Comparison of ENCODE assay signal across 22 cellular contexts in the genomic region with DNA sequence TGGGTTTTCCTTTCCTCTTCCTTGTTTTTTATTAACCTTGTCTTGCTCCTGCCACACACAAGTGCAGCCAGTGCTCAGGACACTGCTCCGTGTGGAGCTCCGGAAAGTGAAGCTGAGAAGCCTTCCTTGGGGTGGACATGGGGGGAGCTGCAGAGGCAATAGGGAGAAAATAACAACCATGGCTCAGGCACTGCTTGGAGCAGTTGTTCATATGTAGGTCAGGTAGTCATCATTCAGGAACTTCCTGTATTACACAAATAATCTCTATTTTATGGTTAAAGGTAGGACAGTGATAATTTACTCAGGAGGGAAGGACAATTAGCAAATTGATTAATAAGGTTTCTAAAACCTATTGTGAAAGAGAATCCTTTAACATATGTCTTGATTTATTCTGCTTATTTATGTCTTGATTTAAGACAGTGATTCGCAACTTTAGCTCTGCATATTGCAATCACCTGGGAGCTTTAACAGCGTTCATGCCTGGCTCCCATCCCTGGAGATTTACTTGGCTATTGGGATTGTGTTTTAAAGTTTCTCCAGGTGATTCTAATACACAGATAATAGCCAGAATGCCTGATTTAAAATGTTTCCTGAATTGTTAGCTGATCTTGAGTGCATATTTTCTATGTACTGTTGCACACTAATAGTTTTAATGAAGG.
DNase-seq lines count a peak whose midpoint lies in the region; ATAC-seq and TF ChIP-seq lines count a peak whose summit lies in the region.
"Had no signal": no experiment of that assay in that cellular context is flagged by ENCODE, and none has a peak within 500 bp of the region (broad histone marks: within the 10 kb centered on the region; RNA-seq: fewer than 3 reads in every experiment).

No MANE protein-coding gene starts in this region.

- no peak for TF ChIP-seq POLR2A in breast epithelium (IDR thresholded peaks at IDR 0.05)

- H3K9me3 ChIP-seq in BLaER1 (peaks cover 4% of the 10 kb centered on the region; the same call in 1 of the 2 replicates), OCI-LY7 (ENCODE audit: low read length) (no peaks in the 10 kb centered on the region), breast epithelium (no peaks in the 10 kb centered on the region)
- H3K9me3 ChIP-seq: sigmoid colon, SJSA1 had no signal

- intact Hi-C loops in OCI-LY7 (cut with micrococcal nuclease; ENCODE audit: unreplicated experiment) (no loop called here), breast epithelium (cut with DNase I; ENCODE audit: low total_unique reads) (loop anchor here (2.0 kb wide), 1 partner anchor 51 kb away; no protein-coding TSS in a partner anchor)

- H3K4me3 ChIP-seq in BLaER1, result no peak overlapping the region
- no peak overlapping the region for H3K4me3 ChIP-seq in OCI-LY7 (ENCODE audit: low read depth, low read length, poor library complexity, severe bottlenecking)
- no peak overlapping the region for H3K4me3 ChIP-seq in breast epithelium
- H3K4me3 ChIP-seq: lung, sigmoid colon, SJSA1 had no signal

- no peak for ATAC-seq in GM18870 (IDR thresholded peaks at IDR 0.05; ENCODE audit: unreplicated experiment)
- ATAC-seq: activated CD4-positive, alpha-beta T cell treated with anti-CD3 and anti-CD28 coated beads for 36 hours; HCT116 had no signal

- BruUV-seq in OCI-LY7 (replicated peaks; lab: Mats Ljungman, UMichigan), result no TSS peak

- no peak for TF ChIP-seq CTCF in OCI-LY7 (conservative IDR thresholded peaks at IDR 0.05; ENCODE audit: low read length)
- no peak for TF ChIP-seq CTCF in breast epithelium (IDR thresholded peaks at IDR 0.05)

- DNase-seq in OCI-LY7 (ENCODE audit: low spot score), result no peak
- no peak for DNase-seq in breast epithelium (ENCODE audit: low spot score in 2 of 2)
- DNase-seq in kidney tubule cell (ENCODE audit: low spot score), result peak; percentile 43
- no peak for DNase-seq in effector CD4-positive, alpha-beta T cell
- no peak for DNase-seq in RKO (ENCODE audit: low spot score)
- DNase-seq in GM03348 (ENCODE audit: low spot score), result no peak
- DNase-seq: 8988T; activated CD4-positive, alpha-beta T cell treated with anti-CD3 and anti-CD28 coated beads for 36 hours; activated naive CD4-positive, alpha-beta T cell; activated T-cell treated with anti-CD3 and anti-CD28 coated beads, Interleukin-2, amount 50 U/mL, for 24 hours; brain microvascular endothelial cell; kidney glomerular epithelial cell; NCI-H1417 treated with DMSO at 0.1 percent for 48 hours; NCI-H2107; sigmoid colon; stimulated activated CD8-positive, alpha-beta memory T cell treated with anti-CD3 and anti-CD28 coated beads, Interleukin-4, amount 100 ng/mL, for 48 hours; T-helper 1 cell had no signal

- H3K27ac ChIP-seq in BLaER1 (no peak overlapping the region), OCI-LY7 (ENCODE audit: low read depth, low read length, poor library complexity, severe bottlenecking) (no peak overlapping the region), breast epithelium (peak overlapping the region; percentile 27 to 59)
- H3K27ac ChIP-seq: brain microvascular endothelial cell, SJSA1 had no signal

- H4K20me1 ChIP-seq in BLaER1, result peaks cover 8% of the 10 kb centered on the region; the same call in 1 of the 2 replicates
- no peaks in the 10 kb centered on the region for H4K20me1 ChIP-seq in OCI-LY7 (ENCODE audit: insufficient read depth, low read length)

- H3K4me1 ChIP-seq in BLaER1 (peaks cover 61% of the 10 kb centered on the region), OCI-LY7 (ENCODE audit: insufficient read depth, low read length, poor library complexity, severe bottlenecking) (peaks cover 89% of the 10 kb centered on the region), breast epithelium (peaks cover 0 to 13% of the 10 kb centered on the region in 2 donors)

- no peak overlapping the region for H2AFZ ChIP-seq in OCI-LY7 (ENCODE audit: low read length)

- POLR2A ChIA-PET in OCI-LY7 (lab: Charles Lee), result interaction anchor here (2.1 to 15.4 kb wide), 3 partner anchors 11 to 17 kb away, joined by 12 to 201 read pairs (median 53); no protein-coding TSS in a partner anchor

- no peaks in the 10 kb centered on the region for H3K9me2 ChIP-seq in OCI-LY7 (ENCODE audit: insufficient read depth, low read length)

- no peak overlapping the region for H3K9ac ChIP-seq in BLaER1

- peaks cover 10% of the 10 kb centered on the region; the same call in 1 of the 2 replicates for H3K79me2 ChIP-seq in OCI-LY7 (ENCODE audit: insufficient read depth, low read depth, low read length)

- CTCF ChIA-PET in OCI-LY7 (lab: Charles Lee; ENCODE audit: unreplicated experiment), result no interaction called here

- H3K4me2 ChIP-seq in BLaER1 (peak overlapping the region; percentile 29), OCI-LY7 (ENCODE audit: low read length) (peak overlapping the region; percentile 8; the same call in 1 of the 2 replicates)

- H3K36me3 ChIP-seq in BLaER1 (peaks cover 20% of the 10 kb centered on the region; the same call in 1 of the 2 replicates), OCI-LY7 (ENCODE audit: insufficient read depth, low read length) (no peaks in the 10 kb centered on the region), breast epithelium (no peaks in the 10 kb centered on the region)
- H3K36me3 ChIP-seq: brain microvascular endothelial cell, sigmoid colon, SJSA1 had no signal

- no peaks in the 10 kb centered on the region for H3K27me3 ChIP-seq in BLaER1
- H3K27me3 ChIP-seq in breast epithelium, result no peaks in the 10 kb centered on the region
- H3K27me3 ChIP-seq: brain microvascular endothelial cell, sigmoid colon, SJSA1 had no signal

Comparison
In these comparisons a context has a peak if more than half of its experiments do, and no peak if none do; other contexts are left out.
1. H3K27ac ChIP-seq: peak in breast epithelium (2 of 2); none in BLaER1 (single experiment) and OCI-LY7 (single experiment).